Comparison of ENCODE assay signal across 8 cellular contexts in genomic region chr1:167935252-167936067, GRCh38. TPM values are rescaled to one million over a fixed set of nuclear protein-coding genes. Genes with fewer than 3 reads are reported as not detected.
A peak's percentile ranks its signal among the peaks of the same experiment; 100 is the strongest.
DNase-seq lines count a peak whose midpoint lies in the region; ATAC-seq and TF ChIP-seq lines count a peak whose summit lies in the region.

No MANE protein-coding gene starts in this region.

- peak in 4 of 5 donors; percentile 10 to 53 (median 46) for DNase-seq in CD8-positive, alpha-beta memory T cell
- DNase-seq in NCI-H82 treated with DMSO at 0.1 percent for 48 hours (lab: John Stamatoyannopoulos, UW; ENCODE audit: unreplicated experiment) (peak; percentile 51), activated T-cell treated with anti-CD3 and anti-CD28 coated beads for 24 hours (ENCODE audit: low read depth) (peak; percentile 16), fibroblast of lung (ENCODE audit: low read depth in 2 of 2) (peak; percentile 45 to 49), type B pancreatic cell (ENCODE audit: extremely low spot score, unreplicated experiment) (no peak)

- peak; percentile 74 for TF ChIP-seq POLR2A in GM19193 (IDR thresholded peaks at IDR 0.05; ENCODE audit: extremely low read depth, insufficient read depth, insufficient read length)

- no peaks in the 10 kb centered on the region for H3K27me3 Mint-ChIP-seq in CD8-positive, alpha-beta memory T cell
- H3K27me3 Mint-ChIP-seq in nephron (ENCODE audit: low read depth) (no peaks in the 10 kb centered on the region), type B pancreatic cell (peaks cover 3% of the 10 kb centered on the region)

- no peaks in the 10 kb centered on the region for H3K9me3 ChIP-seq in CD8-positive, alpha-beta memory T cell (ENCODE audit: low read length)
- no peaks in the 10 kb centered on the region for H3K9me3 ChIP-seq in fibroblast of lung (ENCODE audit: control insufficient read depth, insufficient read depth, low read depth, low read length)

- H3K27me3 ChIP-seq in CD8-positive, alpha-beta memory T cell (ENCODE audit: insufficient read depth, low read length, poor library complexity, severe bottlenecking), result no peaks in the 10 kb centered on the region
- H3K27me3 ChIP-seq in fibroblast of lung (ENCODE audit: control insufficient read depth, insufficient read depth, low read length), result no peaks in the 10 kb centered on the region

- H3K9me3 Mint-ChIP-seq in CD8-positive, alpha-beta memory T cell, result no peaks in the 10 kb centered on the region
- H3K9me3 Mint-ChIP-seq in nephron, result no peaks in the 10 kb centered on the region
- H3K9me3 Mint-ChIP-seq in type B pancreatic cell, result no peaks in the 10 kb centered on the region

- peak overlapping the region; percentile 95 to 100 (median 98) for H3K27ac Mint-ChIP-seq in CD8-positive, alpha-beta memory T cell
- peak overlapping the region; percentile 97 to 100 (median 100) for H3K27ac Mint-ChIP-seq in nephron
- H3K27ac Mint-ChIP-seq in type B pancreatic cell, result peak overlapping the region; percentile 99

- H3K4me1 ChIP-seq in CD8-positive, alpha-beta memory T cell (ENCODE audit: insufficient read depth, low read length), result peaks cover 33% of the 10 kb centered on the region
- no peaks in the 10 kb centered on the region for H3K4me1 ChIP-seq in fibroblast of lung (ENCODE audit: control insufficient read depth, extremely low read depth, insufficient read depth, low read length)

- peak overlapping the region; percentile 85 for H3K9ac ChIP-seq in fibroblast of lung (ENCODE audit: insufficient read depth, low read length)

- no peaks in the 10 kb centered on the region for H3K36me3 ChIP-seq in CD8-positive, alpha-beta memory T cell (ENCODE audit: insufficient read depth, low read length)
- H3K36me3 ChIP-seq in fibroblast of lung (ENCODE audit: control insufficient read depth, insufficient read depth, low read length), result no peaks in the 10 kb centered on the region

- TF ChIP-seq CTCF in fibroblast of lung (conservative IDR thresholded peaks at IDR 0.05 in 1 of 2, IDR thresholded peaks at IDR 0.05 in 1 of 2; ENCODE audit: low read depth in 1 of 2, low read length in 2 of 2) (peak; percentile 4), nephron (IDR thresholded peaks at IDR 0.05; ENCODE audit: unreplicated experiment in 3 of 3) (no peak), type B pancreatic cell (conservative IDR thresholded peaks at IDR 0.05) (no peak)

- POLR2A ChIA-PET in CD8-positive, alpha-beta memory T cell (lab: Charles Lee), result interaction anchor here (0.5 to 2.1 kb wide), 11 partner anchors 32 to 1957 kb away, joined by 3 to 9 read pairs (median 3); partner anchors contain the start of genes BLZF1, NME7, POU2F1 and SFT2D2

- H3K36me3 Mint-ChIP-seq in CD8-positive, alpha-beta memory T cell, result peaks cover 0 to 17% (median 4%) of the 10 kb centered on the region in 3 donors
- H3K36me3 Mint-ChIP-seq in nephron (ENCODE audit: low read depth), result peaks cover 3% of the 10 kb centered on the region
- H3K36me3 Mint-ChIP-seq in type B pancreatic cell, result no peaks in the 10 kb centered on the region

- peak; percentile 11 for ATAC-seq in HG03196 (IDR thresholded peaks at IDR 0.05; ENCODE audit: unreplicated experiment)

- peak overlapping the region; percentile 96 for H3K27ac ChIP-seq in CD8-positive, alpha-beta memory T cell (ENCODE audit: low read depth, low read length)
- peak overlapping the region; percentile 98 for H3K27ac ChIP-seq in fibroblast of lung (ENCODE audit: insufficient read depth, low read length)

- peak overlapping the region; percentile 100 for H3K4me3 ChIP-seq in CD8-positive, alpha-beta memory T cell (ENCODE audit: low read length)
- peak overlapping the region; percentile 46 to 89 (median 86) for H3K4me3 ChIP-seq in fibroblast of lung (replicated peaks in 1 of 4; ENCODE audit: control extremely low read depth in 1 of 4, insufficient read depth in 1 of 4, low read depth in 3 of 4, low read length in 4 of 4)

- H3K4me3 Mint-ChIP-seq in CD8-positive, alpha-beta memory T cell, result peak overlapping the region; percentile 88 to 97 (median 94)
- H3K4me3 Mint-ChIP-seq in nephron (peak overlapping the region; percentile 93 to 97 (median 96)), type B pancreatic cell (peak overlapping the region; percentile 95)

- H3K4me2 ChIP-seq in fibroblast of lung (ENCODE audit: extremely low read depth, insufficient read depth, low read length), result peak overlapping the region; percentile 54

- peaks cover 2% of the 10 kb centered on the region for H4K20me1 ChIP-seq in fibroblast of lung (ENCODE audit: control insufficient read depth, extremely low read depth, insufficient read depth, low read length)

- peaks cover 69% of the 10 kb centered on the region for H3K79me2 ChIP-seq in fibroblast of lung (ENCODE audit: control insufficient read depth, insufficient read depth, low read length)

- H3K4me1 Mint-ChIP-seq in CD8-positive, alpha-beta memory T cell, result peaks cover 31 to 55% (median 46%) of the 10 kb centered on the region in 3 donors
- H3K4me1 Mint-ChIP-seq in nephron, result peaks cover 25% of the 10 kb centered on the region
- H3K4me1 Mint-ChIP-seq in type B pancreatic cell (ENCODE audit: unreplicated experiment), result peaks cover 15% of the 10 kb centered on the region

- H2AFZ ChIP-seq in fibroblast of lung (ENCODE audit: low read length), result peak overlapping the region; percentile 84

- CTCF ChIA-PET in CD8-positive, alpha-beta memory T cell (lab: Charles Lee), result interaction anchor here (0.9 to 2.8 kb wide), 4 partner anchors 18 to 147 kb away, joined by 3 to 10 read pairs (median 5); partner anchors contain the start of gene ADCY10

RNA-seq across cellular contexts. Expression of gene DCAF6, which starts 1.0 kb away (rescaled TPM):
- total RNA-seq in CD8-positive, alpha-beta memory T cell, result 10 to 100 TPM; 24.8 to 24.9 TPM
- 15.4 TPM for polyA plus RNA-seq in CD8-positive, alpha-beta memory T cell
- total RNA-seq in fibroblast of lung, result 64.4 and 71.1 TPM in 2 replicates
- 89.9 and 143 TPM in 2 replicates for polyA plus RNA-seq in fibroblast of lung
- 51.6 and 73.7 TPM in 2 replicates for polyA plus RNA-seq in fibroblast of lung (2012)
- polyA minus RNA-seq in fibroblast of lung (ENCODE audit: low replicate concordance), result 14.1 and 18.7 TPM in 2 replicates
- 27.2 and 38.3 TPM in 2 replicates for total RNA-seq in type B pancreatic cell (ENCODE audit: low replicate concordance)

RNA-seq across cellular contexts. Expression of gene MPC2, which starts 1.4 kb away (rescaled TPM):
- 10 to 100 TPM; 56.1 to 57.0 TPM for total RNA-seq in CD8-positive, alpha-beta memory T cell
- 92.4 TPM for polyA plus RNA-seq in CD8-positive, alpha-beta memory T cell
- total RNA-seq in fibroblast of lung (32.1 and 35.2 TPM in 2 replicates), type B pancreatic cell (ENCODE audit: low replicate concordance) (60.2 and 86.4 TPM in 2 replicates)
- polyA plus RNA-seq in fibroblast of lung, result 52.6 and 58.7 TPM in 2 replicates
- polyA plus RNA-seq in fibroblast of lung (2012), result 69.8 and 74.8 TPM in 2 replicates
- polyA minus RNA-seq in fibroblast of lung (ENCODE audit: low replicate concordance), result 2.5 and 5.3 TPM in 2 replicates

RNA-seq across cellular contexts. Expression of gene ADCY10, which starts 21.5 kb away (rescaled TPM):
- under 1 TPM in 1 of 2 experiments, not detected in 1; 0.09 TPM for total RNA-seq in CD8-positive, alpha-beta memory T cell
- polyA plus RNA-seq in CD8-positive, alpha-beta memory T cell, result not detected
- total RNA-seq in fibroblast of lung (under 0.01 and 0.17 TPM in 2 replicates), type B pancreatic cell (ENCODE audit: low replicate concordance) (0.14 and 0.39 TPM in 2 replicates)
- polyA plus RNA-seq in fibroblast of lung, result 0.09 TPM in 1 of 2 replicates, not detected in the other
- 0.09 TPM in 1 of 2 replicates, not detected in the other for polyA plus RNA-seq in fibroblast of lung (2012)
- 0.19 TPM in 1 of 2 replicates, not detected in the other for polyA minus RNA-seq in fibroblast of lung (ENCODE audit: low replicate concordance)

Comparison
In these comparisons a context has a peak if more than half of its experiments do, and no peak if none do; other contexts are left out.
1. CTCF ChIP-seq: peak in fibroblast of lung (2 of 2); none in nephron (0 of 3) and type B pancreatic cell (single experiment).
2. Peak in every context shown above with its lines, with median percentiles within 50 percentile points of each other: H3K27ac Mint-ChIP-seq and H3K4me3 Mint-ChIP-seq.